ENCODE assay signal across 21 cellular contexts in genomic region chr7:77923419-77923818, GRCh38.
DNase-seq lines count a peak whose midpoint lies in the region; ATAC-seq and FAIRE-seq lines count a peak whose summit lies in the region.
"Had no signal": no experiment of that assay in that cellular context is flagged by ENCODE, and none has a peak within 500 bp of the region (broad histone marks: within the 10 kb centered on the region; RNA-seq: fewer than 3 reads in every experiment).

No MANE protein-coding gene starts in this region.

- FAIRE-seq in GM18507 (lab: Jason Lieb, UNC) = peak; percentile 77
- FAIRE-seq: bronchial epithelial cell, pancreas had no signal

- DNase-seq in GM18507 (ENCODE audit: extremely low spot score, insufficient read length, low read depth) = no peak
- DNase-seq in NAMALWA (ENCODE audit: low spot score) = peak; percentile 37
- DNase-seq in glomerular visceral epithelial cell (ENCODE audit: extremely low spot score) = peak; percentile 48
- no peak for DNase-seq in GM03348 (ENCODE audit: low spot score)
- DNase-seq in NCI-H1436 (lab: John Stamatoyannopoulos, UW) = no peak
- DNase-seq: activated CD4-positive, CD25-positive, alpha-beta regulatory T cell treated with anti-CD3 and anti-CD28 coated beads, Interleukin-2, amount 50 U/mL, for 72 hours; activated naive CD8-positive, alpha-beta T cell treated with anti-CD3 and anti-CD28 coated beads, Interleukin-2, amount 50 U/mL, for 24 hours; EL; foreskin fibroblast; HCEC 1CT; kidney; NCI-H524 treated with DMSO at 0.1 percent for 48 hours; pancreas; stimulated activated CD4-positive, alpha-beta T cell treated with anti-CD3 and anti-CD28 coated beads, Interleukin-2, amount 100 ng/mL, for 24 hours; stimulated activated naive CD4-positive, alpha-beta T cell treated with Interleukin-2 at 50 U/mL for 16 hours; T-helper 9 cell; transverse colon had no signal

- peak; percentile 69 for ATAC-seq in GM19463 (IDR thresholded peaks at IDR 0.05; ENCODE audit: unreplicated experiment)
- ATAC-seq in GM21576 (IDR thresholded peaks at IDR 0.05; ENCODE audit: unreplicated experiment) = no peak
- ATAC-seq: activated naive CD8-positive, alpha-beta T cell treated with anti-CD3 and anti-CD28 coated beads, Interleukin-2, amount 50 U/mL, for 24 hours; natural killer cell treated with Interleukin-12 subunit alpha and Interleukin-12 subunit beta and Interleukin-15 and Interleukin-18, amount 100 ng/mL, for 72 hours; pancreas had no signal

Comparison
In these comparisons a context has a peak if more than half of its experiments do, and no peak if none do; other contexts are left out.
1. DNase-seq: peak in NAMALWA (single experiment) and glomerular visceral epithelial cell (single experiment); none in GM18507 (single experiment), GM03348 (single experiment) and NCI-H1436 (single experiment).